2 cellular contexts compared by ENCODE assay signal in genomic region chr22:23116506-23117263, GRCh38.
TF ChIP-seq lines count a peak whose summit lies in the region.

No MANE protein-coding gene starts in this region.

TF ChIP-seq in GM23338, 12 proteins besides CTCF, POLR2A, EP300 and RAD21:
- TF ChIP-seq EZH2phosphoT487 (IDR thresholded peaks at IDR 0.05; ENCODE audit: unreplicated experiment): no peak
- no peak for TF ChIP-seq JUNB (IDR thresholded peaks at IDR 0.05; ENCODE audit: unreplicated experiment)
- no peak for TF ChIP-seq NANOG (IDR thresholded peaks at IDR 0.05; ENCODE audit: borderline replicate concordance)
- TF ChIP-seq, protein P1, sequence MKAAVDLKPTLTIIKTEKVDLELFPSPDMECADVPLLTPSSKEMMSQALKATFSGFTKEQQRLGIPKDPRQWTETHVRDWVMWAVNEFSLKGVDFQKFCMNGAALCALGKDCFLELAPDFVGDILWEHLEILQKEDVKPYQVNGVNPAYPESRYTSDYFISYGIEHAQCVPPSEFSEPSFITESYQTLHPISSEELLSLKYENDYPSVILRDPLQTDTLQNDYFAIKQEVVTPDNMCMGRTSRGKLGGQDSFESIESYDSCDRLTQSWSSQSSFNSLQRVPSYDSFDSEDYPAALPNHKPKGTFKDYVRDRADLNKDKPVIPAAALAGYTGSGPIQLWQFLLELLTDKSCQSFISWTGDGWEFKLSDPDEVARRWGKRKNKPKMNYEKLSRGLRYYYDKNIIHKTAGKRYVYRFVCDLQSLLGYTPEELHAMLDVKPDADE (IDR thresholded peaks at IDR 0.05): no peak
- TF ChIP-seq REST (IDR thresholded peaks at IDR 0.05; ENCODE audit: unreplicated experiment): no peak
- no peak for TF ChIP-seq ZNF114 (CRISPR knock-in tag; IDR thresholded peaks at IDR 0.05)
- no peak for TF ChIP-seq STAT1 (IDR thresholded peaks at IDR 0.05; ENCODE audit: unreplicated experiment)
- no peak for TF ChIP-seq ZNF462 (CRISPR knock-in tag; IDR thresholded peaks at IDR 0.05)
- no peak for TF ChIP-seq EZH2 (IDR thresholded peaks at IDR 0.05; ENCODE audit: low read depth, unreplicated experiment)
- no peak for TF ChIP-seq ZNF331 (CRISPR knock-in tag; IDR thresholded peaks at IDR 0.05; ENCODE audit: low read depth)
- no peak for TF ChIP-seq POLR2AphosphoS5 (IDR thresholded peaks at IDR 0.05; ENCODE audit: low read depth)
- no peak for TF ChIP-seq CREB1 (CRISPR knock-in tag; IDR thresholded peaks at IDR 0.05; ENCODE audit: low read depth)
TF ChIP-seq in GM23338: peak in this region for 0.

TF ChIP-seq in K562, 482 proteins besides CTCF, POLR2A, EP300 and RAD21:
- no peak for TF ChIP-seq RHOXF2B (CRISPR knock-in tag; conservative IDR thresholded peaks at IDR 0.05)
- 0 out of 2 replicates have a peak, but pooled peaks have one; percentile 37 for TF ChIP-seq THAP12 (CRISPR knock-in tag; IDR thresholded peaks at IDR 0.05)
- no peak for TF ChIP-seq SREBF1 (IDR thresholded peaks at IDR 0.05; ENCODE audit: borderline replicate concordance, low read depth, low read length)
- no peak for TF ChIP-seq PURB (CRISPR knock-in tag; IDR thresholded peaks at IDR 0.05; ENCODE audit: low read depth)
- no peak for TF ChIP-seq ARID1B (IDR thresholded peaks at IDR 0.05)
- no peak for TF ChIP-seq RFX5 (IDR thresholded peaks at IDR 0.05; ENCODE audit: low read depth, low read length)
- peak; percentile 44; the same call in 1 of the 2 replicates for TF ChIP-seq PRMT5 (CRISPR knock-in tag; IDR thresholded peaks at IDR 0.05)
- TF ChIP-seq THRB (CRISPR knock-in tag; conservative IDR thresholded peaks at IDR 0.05): no peak
- TF ChIP-seq, protein P2, sequence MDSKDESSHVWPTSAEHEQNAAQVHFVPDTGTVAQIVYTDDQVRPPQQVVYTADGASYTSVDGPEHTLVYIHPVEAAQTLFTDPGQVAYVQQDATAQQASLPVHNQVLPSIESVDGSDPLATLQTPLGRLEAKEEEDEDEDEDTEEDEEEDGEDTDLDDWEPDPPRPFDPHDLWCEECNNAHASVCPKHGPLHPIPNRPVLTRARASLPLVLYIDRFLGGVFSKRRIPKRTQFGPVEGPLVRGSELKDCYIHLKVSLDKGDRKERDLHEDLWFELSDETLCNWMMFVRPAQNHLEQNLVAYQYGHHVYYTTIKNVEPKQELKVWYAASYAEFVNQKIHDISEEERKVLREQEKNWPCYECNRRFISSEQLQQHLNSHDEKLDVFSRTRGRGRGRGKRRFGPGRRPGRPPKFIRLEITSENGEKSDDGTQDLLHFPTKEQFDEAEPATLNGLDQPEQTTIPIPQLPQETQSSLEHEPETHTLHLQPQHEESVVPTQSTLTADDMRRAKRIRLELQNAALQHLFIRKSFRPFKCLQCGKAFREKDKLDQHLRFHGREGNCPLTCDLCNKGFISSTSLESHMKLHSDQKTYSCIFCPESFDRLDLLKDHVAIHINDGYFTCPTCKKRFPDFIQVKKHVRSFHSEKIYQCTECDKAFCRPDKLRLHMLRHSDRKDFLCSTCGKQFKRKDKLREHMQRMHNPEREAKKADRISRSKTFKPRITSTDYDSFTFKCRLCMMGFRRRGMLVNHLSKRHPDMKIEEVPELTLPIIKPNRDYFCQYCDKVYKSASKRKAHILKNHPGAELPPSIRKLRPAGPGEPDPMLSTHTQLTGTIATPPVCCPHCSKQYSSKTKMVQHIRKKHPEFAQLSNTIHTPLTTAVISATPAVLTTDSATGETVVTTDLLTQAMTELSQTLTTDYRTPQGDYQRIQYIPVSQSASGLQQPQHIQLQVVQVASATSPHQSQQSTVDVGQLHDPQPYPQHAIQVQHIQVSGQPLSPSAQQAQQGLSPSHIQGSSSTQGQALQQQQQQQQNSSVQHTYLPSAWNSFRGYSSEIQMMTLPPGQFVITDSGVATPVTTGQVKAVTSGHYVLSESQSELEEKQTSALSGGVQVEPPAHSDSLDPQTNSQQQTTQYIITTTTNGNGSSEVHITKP (IDR thresholded peaks at IDR 0.05; ENCODE audit: partially characterized antibody): no peak
- TF ChIP-seq ZBTB8A (IDR thresholded peaks at IDR 0.05; ENCODE audit: partially characterized antibody): no peak
- no peak for TF ChIP-seq E2F4 (CRISPR knock-in tag; IDR thresholded peaks at IDR 0.05; ENCODE audit: low read depth)
- TF ChIP-seq TOE1 (IDR thresholded peaks at IDR 0.05; ENCODE audit: borderline replicate concordance): no peak
- TF ChIP-seq TOE1 (CRISPR knock-in tag; IDR thresholded peaks at IDR 0.05; ENCODE audit: borderline replicate concordance, low read depth): no peak
- TF ChIP-seq SNRNP70 (optimal IDR thresholded peaks at IDR 0.05; ENCODE audit: low read depth, low read length): no peak
- TF ChIP-seq SIX5 (IDR thresholded peaks at IDR 0.05; ENCODE audit: borderline replicate concordance in 1 of 2, insufficient read depth in 1 of 2, low read depth in 1 of 2, low read length in 2 of 2): no peak
- no peak for TF ChIP-seq ILF3 (IDR thresholded peaks at IDR 0.05; ENCODE audit: borderline replicate concordance)
- no peak for TF ChIP-seq SRSF7 (optimal IDR thresholded peaks at IDR 0.05; ENCODE audit: low read depth, low read length)
- TF ChIP-seq, protein P3, sequence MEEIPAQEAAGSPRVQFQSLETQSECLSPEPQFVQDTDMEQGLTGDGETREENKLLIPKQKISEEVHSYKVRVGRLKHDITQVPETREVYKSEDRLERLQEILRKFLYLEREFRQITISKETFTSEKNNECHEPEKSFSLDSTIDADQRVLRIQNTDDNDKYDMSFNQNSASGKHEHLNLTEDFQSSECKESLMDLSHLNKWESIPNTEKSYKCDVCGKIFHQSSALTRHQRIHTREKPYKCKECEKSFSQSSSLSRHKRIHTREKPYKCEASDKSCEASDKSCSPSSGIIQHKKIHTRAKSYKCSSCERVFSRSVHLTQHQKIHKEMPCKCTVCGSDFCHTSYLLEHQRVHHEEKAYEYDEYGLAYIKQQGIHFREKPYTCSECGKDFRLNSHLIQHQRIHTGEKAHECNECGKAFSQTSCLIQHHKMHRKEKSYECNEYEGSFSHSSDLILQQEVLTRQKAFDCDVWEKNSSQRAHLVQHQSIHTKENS (CRISPR knock-in tag; IDR thresholded peaks at IDR 0.05): no peak
- no peak for TF ChIP-seq TAF7 (tag; IDR thresholded peaks at IDR 0.05)
- peak; percentile 3; the same call in 1 of the 2 replicates for TF ChIP-seq BHLHE40 (IDR thresholded peaks at IDR 0.05; ENCODE audit: low read length)
- TF ChIP-seq ZSCAN29 (IDR thresholded peaks at IDR 0.05): no peak
- no peak for TF ChIP-seq RBM14 (IDR thresholded peaks at IDR 0.05; ENCODE audit: borderline replicate concordance, insufficient read depth, low read depth, low read length)
- no peak for TF ChIP-seq ZNF717 (CRISPR knock-in tag; IDR thresholded peaks at IDR 0.05)
- TF ChIP-seq FOXP1 (CRISPR knock-in tag; IDR thresholded peaks at IDR 0.05): no peak
- TF ChIP-seq UBTF (IDR thresholded peaks at IDR 0.05; ENCODE audit: borderline replicate concordance in 1 of 2, low read depth in 2 of 2, low read length in 2 of 2): peak in 1 of 2 experiments; percentile 38; a peak in 1 of 4 replicates
- TF ChIP-seq RBFOX2 (IDR thresholded peaks at IDR 0.05; ENCODE audit: low read depth, low read length): no peak
